Comparison of ENCODE assay signal across 10 cellular contexts in genomic region chr5:168528521-168529360, GRCh38. TPM values are rescaled to one million over a fixed set of nuclear protein-coding genes. Genes with fewer than 3 reads are reported as not detected.
A peak's percentile ranks its signal among the peaks of the same experiment; 100 is the strongest.
DNase-seq lines count a peak whose midpoint lies in the region; ATAC-seq, FAIRE-seq and TF ChIP-seq lines count a peak whose summit lies in the region.
"Had no signal": no experiment of that assay in that cellular context is flagged by ENCODE, and none has a peak within 500 bp of the region (broad histone marks: within the 10 kb centered on the region; RNA-seq: fewer than 3 reads in every experiment).

Gene FBLL1, plus strand, starts transcription at chr5:168529305. Its CDS starts 200 bp downstream, at chr5:168529505.

- no peak within 1 kb of the TSS for H3K27ac ChIP-seq in mammary epithelial cell (ENCODE audit: insufficient read depth, low read depth, low read length)
- H3K27ac ChIP-seq in HepG2 (ENCODE audit: extremely low read length, insufficient read depth, low read length): no peak within 1 kb of the TSS

- H3K36me3 ChIP-seq in mammary epithelial cell (ENCODE audit: insufficient read depth, low read length) (no peaks in the 10 kb centered on the region), HepG2 (replicated peaks in 1 of 2; ENCODE audit: control insufficient read depth in 1 of 2, insufficient read depth in 2 of 2, low read length in 2 of 2) (no peaks in the 10 kb centered on the region)

- intact Hi-C loops in mammary epithelial cell (cut with micrococcal nuclease): no loop called here
- intact Hi-C loops in HepG2 (cut with micrococcal nuclease; ENCODE audit: unreplicated experiment): no loop called here

- no peak within 1 kb of the TSS for H3K27ac Mint-ChIP-seq in stimulated activated naive B cell treated with anti-CD40 and anti-IgM and Interleukin-4, amounts not matched to agents 10 μg/mL and 1 μg/mL and 100 μg/mL, for 72 hours

- DNase-seq in DMS 273 (lab: John Stamatoyannopoulos, UW; ENCODE audit: unreplicated experiment): peak; percentile 73
- DNase-seq in DMS 273 treated with DMSO at 0.1 percent for 48 hours (lab: John Stamatoyannopoulos, UW): no peak
- no peak for DNase-seq in mammary epithelial cell
- DNase-seq in HepG2 (ENCODE audit: low spot score): peak; percentile 19
- no peak for DNase-seq in stimulated activated naive B cell treated with anti-CD40 and anti-IgM and Interleukin-4, amounts not matched to agents 10 μg/mL and 1 μg/mL and 100 μg/mL, for 72 hours
- no peak for DNase-seq in central memory CD4-positive, alpha-beta T cell

- peak; percentile 21 for ATAC-seq in HepG2
- peak in 1 of 2 donors; percentile 70 for ATAC-seq in stimulated activated naive B cell treated with anti-CD40 and anti-IgM and Interleukin-4, amounts not matched to agents 10 μg/mL and 1 μg/mL and 100 μg/mL, for 72 hours (replicated peaks)
- no peak for ATAC-seq in HG03280 (IDR thresholded peaks at IDR 0.05; ENCODE audit: unreplicated experiment)

- POLR2A ChIA-PET in HepG2 (lab: Yijun Ruan, JAX): no interaction called here

- no TSS peak for BruUV-seq in mammary epithelial cell (replicated peaks; lab: Mats Ljungman, UMichigan)
- no TSS peak for BruUV-seq in HepG2 (replicated peaks; lab: Mats Ljungman, UMichigan)

- in situ Hi-C loops in mammary epithelial cell (cut with MboI; ENCODE audit: low sequenced_read_pairs in 2 of 2): no loop called here
- in situ Hi-C loops in HepG2 (cut with HindIII; ENCODE audit: extremely low pct_ligation_motif_present, low pct_unique_long_range_greater_than_20kb): no loop called here

- H3K4me1 ChIP-seq in mammary epithelial cell (ENCODE audit: insufficient read depth, low read length) (peaks cover 7% of the 10 kb centered on the region), HepG2 (ENCODE audit: insufficient read depth, low read length) (peaks cover 22% of the 10 kb centered on the region)

- FAIRE-seq in HepG2 (lab: Jason Lieb, UNC): no peak
- FAIRE-seq: A204.1 had no signal

- peak within 1 kb of the TSS; percentile 76 to 87 for H3K4me3 Mint-ChIP-seq in stimulated activated naive B cell treated with anti-CD40 and anti-IgM and Interleukin-4, amounts not matched to agents 10 μg/mL and 1 μg/mL and 100 μg/mL, for 72 hours

- 60% methylated on average over 14 of the region's 36 CpGs for WGBS in mammary epithelial cell (ENCODE audit: low coverage, missing lambda C conversion rate)
- 38% methylated on average over 19 of the region's 36 CpGs for WGBS in HepG2 (ENCODE audit: low lambda C conversion rate)

- peaks cover 0 to 7% of the 10 kb centered on the region in 2 donors for H3K9me3 Mint-ChIP-seq in stimulated activated naive B cell treated with anti-CD40 and anti-IgM and Interleukin-4, amounts not matched to agents 10 μg/mL and 1 μg/mL and 100 μg/mL, for 72 hours

- H3K9me3 ChIP-seq in mammary epithelial cell (replicated peaks; ENCODE audit: insufficient read depth, low read length): no peaks in the 10 kb centered on the region
- no peaks in the 10 kb centered on the region for H3K9me3 ChIP-seq in HepG2 (ENCODE audit: low read length)

- TF ChIP-seq RAD21 in HepG2 (CRISPR knock-in tag; IDR thresholded peaks at IDR 0.05): no peak

- TF ChIP-seq CTCF in mammary epithelial cell (conservative IDR thresholded peaks at IDR 0.05 in 1 of 2, IDR thresholded peaks at IDR 0.05 in 1 of 2; ENCODE audit: extremely low read depth in 1 of 2, insufficient read depth in 1 of 2, low read depth in 1 of 2, low read length in 2 of 2) (no peak), HepG2 (CRISPR knock-in tag; IDR thresholded peaks at IDR 0.05) (no peak)

- peaks cover 7 to 18% of the 10 kb centered on the region in 2 donors for H3K36me3 Mint-ChIP-seq in stimulated activated naive B cell treated with anti-CD40 and anti-IgM and Interleukin-4, amounts not matched to agents 10 μg/mL and 1 μg/mL and 100 μg/mL, for 72 hours

- no peaks in the 10 kb centered on the region for H3K79me2 ChIP-seq in mammary epithelial cell (ENCODE audit: insufficient read depth, low read length)
- no peaks in the 10 kb centered on the region for H3K79me2 ChIP-seq in HepG2 (ENCODE audit: insufficient read depth, low read length)

- H3K9ac ChIP-seq in mammary epithelial cell (ENCODE audit: insufficient read depth, low read length) (no peak within 1 kb of the TSS), HepG2 (ENCODE audit: insufficient read depth, low read depth, low read length) (no peak within 1 kb of the TSS)

- CTCF ChIA-PET in mammary epithelial cell (lab: Charles Lee; ENCODE audit: low non-redundant PET): no interaction called here
- CTCF ChIA-PET in HepG2 (lab: Yijun Ruan, JAX; ENCODE audit: low intra/inter-chr PET ratio, low total read pairs): no interaction called here

- H2AFZ ChIP-seq in mammary epithelial cell (ENCODE audit: low read depth, low read length) (peak within 1 kb of the TSS; percentile 68), HepG2 (ENCODE audit: low read length) (no peak within 1 kb of the TSS)

- peaks cover 18% of the 10 kb centered on the region for H3K27me3 ChIP-seq in mammary epithelial cell (ENCODE audit: insufficient read depth, low read length)
- H3K27me3 ChIP-seq in HepG2 (ENCODE audit: control insufficient read depth in 1 of 2, insufficient read depth in 2 of 2, low read length in 2 of 2): peaks cover 0 to 15% of the 10 kb centered on the region in 2 experiments; a peak in 4 of 5 replicates

- dilution Hi-C loops in mammary epithelial cell (cut with HindIII; ENCODE audit: low sequenced_read_pairs): no loop called here

- H3K4me1 Mint-ChIP-seq in stimulated activated naive B cell treated with anti-CD40 and anti-IgM and Interleukin-4, amounts not matched to agents 10 μg/mL and 1 μg/mL and 100 μg/mL, for 72 hours: peaks cover 9 to 18% of the 10 kb centered on the region in 2 donors

- H4K20me1 ChIP-seq in mammary epithelial cell (ENCODE audit: insufficient read depth, low read length) (peaks cover 1% of the 10 kb centered on the region), HepG2 (ENCODE audit: insufficient read depth, low read length) (no peaks in the 10 kb centered on the region)

- no peak for TF ChIP-seq POLR2A in HepG2 (IDR thresholded peaks at IDR 0.05; ENCODE audit: insufficient read depth in 1 of 2, low read depth in 2 of 2, low read length in 2 of 2)

- H3K4me2 ChIP-seq in mammary epithelial cell (ENCODE audit: insufficient read depth, low read depth, low read length) (peak within 1 kb of the TSS; percentile 86), HepG2 (ENCODE audit: low read depth, low read length) (peak within 1 kb of the TSS; percentile 72)

- peak within 1 kb of the TSS in 2 of 3 experiments; percentile 41 to 43 for H3K4me3 ChIP-seq in mammary epithelial cell (replicated peaks in 1 of 3; ENCODE audit: insufficient read depth in 1 of 3, low read depth in 2 of 3, low read length in 3 of 3)
- H3K4me3 ChIP-seq in HepG2 (replicated peaks in 1 of 3; ENCODE audit: insufficient read depth in 1 of 3, low read depth in 2 of 3, low read length in 3 of 3): peak within 1 kb of the TSS; percentile 21 to 43 (median 43); a peak in 4 of 6 replicates

- peaks cover 43 to 53% of the 10 kb centered on the region in 2 donors for H3K27me3 Mint-ChIP-seq in stimulated activated naive B cell treated with anti-CD40 and anti-IgM and Interleukin-4, amounts not matched to agents 10 μg/mL and 1 μg/mL and 100 μg/mL, for 72 hours

- TF ChIP-seq EP300 in HepG2 (IDR thresholded peaks at IDR 0.05; ENCODE audit: low read depth in 2 of 2, low read length in 2 of 2) (no peak), HepG2 (CRISPR knock-in tag; IDR thresholded peaks at IDR 0.05; ENCODE audit: borderline replicate concordance) (no peak)

TF ChIP-seq in PFSK-1, 5 proteins besides CTCF, POLR2A, EP300 and RAD21 (continues in another document):
- no peak for TF ChIP-seq POLR2AphosphoS5 (IDR thresholded peaks at IDR 0.05; ENCODE audit: low read depth, low read length)

RNA-seq across cellular contexts. Expression of gene FBLL1, which starts in this region (rescaled TPM):
- polyA plus RNA-seq in PFSK-1 (2012; ENCODE audit: insufficient read length, low read depth): 18.2 TPM
- 1 to 10 TPM in 1 of 2 donors, not detected in 1; 2.8 TPM for total RNA-seq in mammary epithelial cell
- polyA plus RNA-seq in mammary epithelial cell: 0.05 TPM
- polyA minus RNA-seq in mammary epithelial cell: not detected
- total RNA-seq in HepG2 (2016; rRNA removed; fragmentation: Illumina TruSeq; extraction: Trizol): 0.18 and 0.29 TPM in 2 replicates
- total RNA-seq in HepG2 (2016; cell fraction: cytosol; rRNA removed; fragmentation: Illumina TruSeq; extraction: Trizol; ENCODE audit: low read depth): 0.91 and 0.97 TPM in 2 replicates
- total RNA-seq in HepG2 (2016; cell fraction: insoluble cytoplasmic fraction; rRNA removed; fragmentation: Illumina TruSeq; extraction: Trizol): 0.19 and 0.24 TPM in 2 replicates
- total RNA-seq in HepG2 (2016; cell fraction: membrane; rRNA removed; fragmentation: Illumina TruSeq; extraction: Trizol): 0.77 and 0.96 TPM in 2 replicates
- not detected in 2 replicates for total RNA-seq in HepG2 (2016; cell fraction: nucleus; rRNA removed; fragmentation: Illumina TruSeq; extraction: Trizol)
- polyA plus RNA-seq in HepG2 (2011; rRNA removed): 0.17 and 0.34 TPM in 2 replicates
- 0.18 and 0.43 TPM in 2 replicates for polyA plus RNA-seq in HepG2 (2011; cell fraction: cytosol; rRNA removed)
- 0.40 and 0.87 TPM in 2 replicates for polyA plus RNA-seq in HepG2 (2011; cell fraction: nucleus; rRNA removed)
- polyA plus RNA-seq in HepG2 (2012): 0.27 and 0.44 TPM in 2 replicates
- polyA plus RNA-seq in HepG2 (2016; cell fraction: cytosol; fragmentation: Illumina TruSeq; extraction: Trizol; ENCODE audit: low read depth): 0.92 and 0.95 TPM in 2 replicates
- 0.15 and 0.26 TPM in 2 replicates for polyA plus RNA-seq in HepG2 (2016; cell fraction: insoluble cytoplasmic fraction; fragmentation: Illumina TruSeq; extraction: Trizol; ENCODE audit: low read depth)
- polyA plus RNA-seq in HepG2 (2016; cell fraction: membrane; fragmentation: Illumina TruSeq; extraction: Trizol; ENCODE audit: low read depth): 0.80 and 1.4 TPM in 2 replicates
- polyA plus RNA-seq in HepG2 (2016; cell fraction: nucleus; fragmentation: Illumina TruSeq; extraction: Trizol; ENCODE audit: insufficient read depth, low read depth): 0.61 TPM in 1 of 2 replicates, not detected in the other
- 0.46 TPM in 1 of 2 replicates, not detected in the other for polyA minus RNA-seq in HepG2 (2011; rRNA and poly(A)+ RNA removed; ENCODE audit: low replicate concordance)
- 0.79 TPM in 1 of 2 replicates, not detected in the other for polyA minus RNA-seq in HepG2 (2011; cell fraction: cytosol; rRNA and poly(A)+ RNA removed)
- not detected in 2 replicates for polyA minus RNA-seq in HepG2 (2011; cell fraction: nucleus; rRNA and poly(A)+ RNA removed)
- total RNA-seq: T-helper 2 cell treated with Interferon-gamma antibody and Interleukin-4, amounts not matched to agents 100 ng/mL and 5 ng/mL, for 36 hours had no signal

Comparison
In these comparisons a context has a peak if more than half of its experiments do, and no peak if none do; other contexts are left out.
1. DNase-seq: peak in DMS 273 (single experiment) and HepG2 (single experiment); none in DMS 273 treated with DMSO at 0.1 percent for 48 hours (single experiment), mammary epithelial cell (single experiment), stimulated activated naive B cell treated with anti-CD40 and anti-IgM and Interleukin-4, amounts not matched to agents 10 μg/mL and 1 μg/mL and 100 μg/mL, for 72 hours (single experiment) and central memory CD4-positive, alpha-beta T cell (single experiment).